In genomic region chr12:9252256-9252655, GRCh38 we compare ENCODE assay signal across 1 cellular context.
A peak's percentile ranks its signal among the peaks of the same experiment; 100 is the strongest.
TF ChIP-seq lines count a peak whose summit lies in the region.

No MANE protein-coding gene starts in this region.

TF ChIP-seq in HepG2, 621 proteins besides CTCF, POLR2A, EP300 and RAD21 (continued from another document and continues in another):
- TF ChIP-seq, protein P1, sequence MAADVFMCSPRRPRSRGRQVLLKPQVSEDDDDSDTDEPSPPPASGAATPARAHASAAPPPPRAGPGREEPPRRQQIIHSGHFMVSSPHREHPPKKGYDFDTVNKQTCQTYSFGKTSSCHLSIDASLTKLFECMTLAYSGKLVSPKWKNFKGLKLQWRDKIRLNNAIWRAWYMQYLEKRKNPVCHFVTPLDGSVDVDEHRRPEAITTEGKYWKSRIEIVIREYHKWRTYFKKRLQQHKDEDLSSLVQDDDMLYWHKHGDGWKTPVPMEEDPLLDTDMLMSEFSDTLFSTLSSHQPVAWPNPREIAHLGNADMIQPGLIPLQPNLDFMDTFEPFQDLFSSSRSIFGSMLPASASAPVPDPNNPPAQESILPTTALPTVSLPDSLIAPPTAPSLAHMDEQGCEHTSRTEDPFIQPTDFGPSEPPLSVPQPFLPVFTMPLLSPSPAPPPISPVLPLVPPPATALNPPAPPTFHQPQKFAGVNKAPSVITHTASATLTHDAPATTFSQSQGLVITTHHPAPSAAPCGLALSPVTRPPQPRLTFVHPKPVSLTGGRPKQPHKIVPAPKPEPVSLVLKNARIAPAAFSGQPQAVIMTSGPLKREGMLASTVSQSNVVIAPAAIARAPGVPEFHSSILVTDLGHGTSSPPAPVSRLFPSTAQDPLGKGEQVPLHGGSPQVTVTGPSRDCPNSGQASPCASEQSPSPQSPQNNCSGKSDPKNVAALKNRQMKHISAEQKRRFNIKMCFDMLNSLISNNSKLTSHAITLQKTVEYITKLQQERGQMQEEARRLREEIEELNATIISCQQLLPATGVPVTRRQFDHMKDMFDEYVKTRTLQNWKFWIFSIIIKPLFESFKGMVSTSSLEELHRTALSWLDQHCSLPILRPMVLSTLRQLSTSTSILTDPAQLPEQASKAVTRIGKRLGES (CRISPR knock-in tag; IDR thresholded peaks at IDR 0.05; ENCODE audit: borderline replicate concordance): no peak
- TF ChIP-seq TBX3 (IDR thresholded peaks at IDR 0.05; ENCODE audit: borderline replicate concordance): peak; percentile 80
- TF ChIP-seq ZNF34 (CRISPR knock-in tag; IDR thresholded peaks at IDR 0.05; ENCODE audit: borderline replicate concordance): no peak
- no peak for TF ChIP-seq RAD51 (IDR thresholded peaks at IDR 0.05; ENCODE audit: borderline replicate concordance)
- TF ChIP-seq ZNF3 (CRISPR knock-in tag; IDR thresholded peaks at IDR 0.05): no peak
- no peak for TF ChIP-seq ZNF646 (CRISPR knock-in tag; IDR thresholded peaks at IDR 0.05)
- TF ChIP-seq DBP (CRISPR knock-in tag; IDR thresholded peaks at IDR 0.05; ENCODE audit: not compliant biosample characterization): no peak
- TF ChIP-seq SNRNP70 (IDR thresholded peaks at IDR 0.05; ENCODE audit: low read depth, low read length): no peak
- no peak for TF ChIP-seq TCF12 (IDR thresholded peaks at IDR 0.05)
- no peak for TF ChIP-seq TCF12 (CRISPR knock-in tag; IDR thresholded peaks at IDR 0.05)
- TF ChIP-seq, protein P2, sequence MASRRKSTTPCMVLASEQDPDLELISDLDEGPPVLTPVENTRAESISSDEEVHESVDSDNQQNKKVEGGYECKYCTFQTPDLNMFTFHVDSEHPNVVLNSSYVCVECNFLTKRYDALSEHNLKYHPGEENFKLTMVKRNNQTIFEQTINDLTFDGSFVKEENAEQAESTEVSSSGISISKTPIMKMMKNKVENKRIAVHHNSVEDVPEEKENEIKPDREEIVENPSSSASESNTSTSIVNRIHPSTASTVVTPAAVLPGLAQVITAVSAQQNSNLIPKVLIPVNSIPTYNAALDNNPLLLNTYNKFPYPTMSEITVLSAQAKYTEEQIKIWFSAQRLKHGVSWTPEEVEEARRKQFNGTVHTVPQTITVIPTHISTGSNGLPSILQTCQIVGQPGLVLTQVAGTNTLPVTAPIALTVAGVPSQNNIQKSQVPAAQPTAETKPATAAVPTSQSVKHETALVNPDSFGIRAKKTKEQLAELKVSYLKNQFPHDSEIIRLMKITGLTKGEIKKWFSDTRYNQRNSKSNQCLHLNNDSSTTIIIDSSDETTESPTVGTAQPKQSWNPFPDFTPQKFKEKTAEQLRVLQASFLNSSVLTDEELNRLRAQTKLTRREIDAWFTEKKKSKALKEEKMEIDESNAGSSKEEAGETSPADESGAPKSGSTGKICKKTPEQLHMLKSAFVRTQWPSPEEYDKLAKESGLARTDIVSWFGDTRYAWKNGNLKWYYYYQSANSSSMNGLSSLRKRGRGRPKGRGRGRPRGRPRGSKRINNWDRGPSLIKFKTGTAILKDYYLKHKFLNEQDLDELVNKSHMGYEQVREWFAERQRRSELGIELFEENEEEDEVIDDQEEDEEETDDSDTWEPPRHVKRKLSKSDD (CRISPR knock-in tag; IDR thresholded peaks at IDR 0.05; ENCODE audit: low read depth): no peak
- TF ChIP-seq BCL6 (CRISPR knock-in tag; IDR thresholded peaks at IDR 0.05): peak; percentile 43; the same call in 1 of the 2 replicates
- TF ChIP-seq RARA (CRISPR knock-in tag; IDR thresholded peaks at IDR 0.05): peak; percentile 53
- TF ChIP-seq, protein P3, sequence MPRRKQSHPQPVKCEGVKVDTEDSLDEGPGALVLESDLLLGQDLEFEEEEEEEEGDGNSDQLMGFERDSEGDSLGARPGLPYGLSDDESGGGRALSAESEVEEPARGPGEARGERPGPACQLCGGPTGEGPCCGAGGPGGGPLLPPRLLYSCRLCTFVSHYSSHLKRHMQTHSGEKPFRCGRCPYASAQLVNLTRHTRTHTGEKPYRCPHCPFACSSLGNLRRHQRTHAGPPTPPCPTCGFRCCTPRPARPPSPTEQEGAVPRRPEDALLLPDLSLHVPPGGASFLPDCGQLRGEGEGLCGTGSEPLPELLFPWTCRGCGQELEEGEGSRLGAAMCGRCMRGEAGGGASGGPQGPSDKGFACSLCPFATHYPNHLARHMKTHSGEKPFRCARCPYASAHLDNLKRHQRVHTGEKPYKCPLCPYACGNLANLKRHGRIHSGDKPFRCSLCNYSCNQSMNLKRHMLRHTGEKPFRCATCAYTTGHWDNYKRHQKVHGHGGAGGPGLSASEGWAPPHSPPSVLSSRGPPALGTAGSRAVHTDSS (CRISPR knock-in tag; conservative IDR thresholded peaks at IDR 0.05): no peak
- TF ChIP-seq PAF1 (CRISPR knock-in tag; IDR thresholded peaks at IDR 0.05): no peak
- TF ChIP-seq CSRNP1 (CRISPR knock-in tag; IDR thresholded peaks at IDR 0.05): no peak
- TF ChIP-seq ZNF670 (CRISPR knock-in tag; IDR thresholded peaks at IDR 0.05; ENCODE audit: borderline replicate concordance): no peak
- no peak for TF ChIP-seq MED8 (CRISPR knock-in tag; IDR thresholded peaks at IDR 0.05; ENCODE audit: insufficient replicate concordance)
- TF ChIP-seq RORA (CRISPR knock-in tag; IDR thresholded peaks at IDR 0.05): no peak
- TF ChIP-seq ZNF253 (CRISPR knock-in tag; IDR thresholded peaks at IDR 0.05; ENCODE audit: borderline replicate concordance): no peak
- TF ChIP-seq NFKB2 (CRISPR knock-in tag; IDR thresholded peaks at IDR 0.05; ENCODE audit: borderline replicate concordance): no peak
- TF ChIP-seq MYNN (CRISPR knock-in tag; IDR thresholded peaks at IDR 0.05; ENCODE audit: low read depth): no peak
- TF ChIP-seq, protein P4, sequence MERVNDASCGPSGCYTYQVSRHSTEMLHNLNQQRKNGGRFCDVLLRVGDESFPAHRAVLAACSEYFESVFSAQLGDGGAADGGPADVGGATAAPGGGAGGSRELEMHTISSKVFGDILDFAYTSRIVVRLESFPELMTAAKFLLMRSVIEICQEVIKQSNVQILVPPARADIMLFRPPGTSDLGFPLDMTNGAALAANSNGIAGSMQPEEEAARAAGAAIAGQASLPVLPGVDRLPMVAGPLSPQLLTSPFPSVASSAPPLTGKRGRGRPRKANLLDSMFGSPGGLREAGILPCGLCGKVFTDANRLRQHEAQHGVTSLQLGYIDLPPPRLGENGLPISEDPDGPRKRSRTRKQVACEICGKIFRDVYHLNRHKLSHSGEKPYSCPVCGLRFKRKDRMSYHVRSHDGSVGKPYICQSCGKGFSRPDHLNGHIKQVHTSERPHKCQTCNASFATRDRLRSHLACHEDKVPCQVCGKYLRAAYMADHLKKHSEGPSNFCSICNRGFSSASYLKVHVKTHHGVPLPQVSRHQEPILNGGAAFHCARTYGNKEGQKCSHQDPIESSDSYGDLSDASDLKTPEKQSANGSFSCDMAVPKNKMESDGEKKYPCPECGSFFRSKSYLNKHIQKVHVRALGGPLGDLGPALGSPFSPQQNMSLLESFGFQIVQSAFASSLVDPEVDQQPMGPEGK (CRISPR knock-in tag; IDR thresholded peaks at IDR 0.05): 0 out of 2 replicates have a peak, but pooled peaks have one; percentile 19
- no peak for TF ChIP-seq ZNF224 (CRISPR knock-in tag; IDR thresholded peaks at IDR 0.05)
- TF ChIP-seq ZNF598 (CRISPR knock-in tag; IDR thresholded peaks at IDR 0.05; ENCODE audit: borderline replicate concordance): no peak
- no peak for TF ChIP-seq SATB2 (CRISPR knock-in tag; IDR thresholded peaks at IDR 0.05)
- TF ChIP-seq, protein P5, sequence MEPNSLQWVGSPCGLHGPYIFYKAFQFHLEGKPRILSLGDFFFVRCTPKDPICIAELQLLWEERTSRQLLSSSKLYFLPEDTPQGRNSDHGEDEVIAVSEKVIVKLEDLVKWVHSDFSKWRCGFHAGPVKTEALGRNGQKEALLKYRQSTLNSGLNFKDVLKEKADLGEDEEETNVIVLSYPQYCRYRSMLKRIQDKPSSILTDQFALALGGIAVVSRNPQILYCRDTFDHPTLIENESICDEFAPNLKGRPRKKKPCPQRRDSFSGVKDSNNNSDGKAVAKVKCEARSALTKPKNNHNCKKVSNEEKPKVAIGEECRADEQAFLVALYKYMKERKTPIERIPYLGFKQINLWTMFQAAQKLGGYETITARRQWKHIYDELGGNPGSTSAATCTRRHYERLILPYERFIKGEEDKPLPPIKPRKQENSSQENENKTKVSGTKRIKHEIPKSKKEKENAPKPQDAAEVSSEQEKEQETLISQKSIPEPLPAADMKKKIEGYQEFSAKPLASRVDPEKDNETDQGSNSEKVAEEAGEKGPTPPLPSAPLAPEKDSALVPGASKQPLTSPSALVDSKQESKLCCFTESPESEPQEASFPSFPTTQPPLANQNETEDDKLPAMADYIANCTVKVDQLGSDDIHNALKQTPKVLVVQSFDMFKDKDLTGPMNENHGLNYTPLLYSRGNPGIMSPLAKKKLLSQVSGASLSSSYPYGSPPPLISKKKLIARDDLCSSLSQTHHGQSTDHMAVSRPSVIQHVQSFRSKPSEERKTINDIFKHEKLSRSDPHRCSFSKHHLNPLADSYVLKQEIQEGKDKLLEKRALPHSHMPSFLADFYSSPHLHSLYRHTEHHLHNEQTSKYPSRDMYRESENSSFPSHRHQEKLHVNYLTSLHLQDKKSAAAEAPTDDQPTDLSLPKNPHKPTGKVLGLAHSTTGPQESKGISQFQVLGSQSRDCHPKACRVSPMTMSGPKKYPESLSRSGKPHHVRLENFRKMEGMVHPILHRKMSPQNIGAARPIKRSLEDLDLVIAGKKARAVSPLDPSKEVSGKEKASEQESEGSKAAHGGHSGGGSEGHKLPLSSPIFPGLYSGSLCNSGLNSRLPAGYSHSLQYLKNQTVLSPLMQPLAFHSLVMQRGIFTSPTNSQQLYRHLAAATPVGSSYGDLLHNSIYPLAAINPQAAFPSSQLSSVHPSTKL (CRISPR knock-in tag; IDR thresholded peaks at IDR 0.05): peak; percentile 69
- no peak for TF ChIP-seq RFX1 (IDR thresholded peaks at IDR 0.05)
- no peak for TF ChIP-seq ZNF782 (CRISPR knock-in tag; IDR thresholded peaks at IDR 0.05; ENCODE audit: borderline replicate concordance)
- TF ChIP-seq SUZ12 (IDR thresholded peaks at IDR 0.05; ENCODE audit: low read depth, low read length): no peak
- no peak for TF ChIP-seq AGO1 (IDR thresholded peaks at IDR 0.05; ENCODE audit: low read depth, low read length, poor library complexity, severe bottlenecking)
